In genomic region chr17:67974598-67975066, GRCh38 we compare ENCODE assay signal across 14 cellular contexts. TPM values are rescaled to one million over a fixed set of nuclear protein-coding genes. Genes with fewer than 3 reads are reported as not detected.
DNase-seq lines count a peak whose midpoint lies in the region; ATAC-seq and TF ChIP-seq lines count a peak whose summit lies in the region.
"Had no signal": no experiment of that assay in that cellular context is flagged by ENCODE, and none has a peak within 500 bp of the region (broad histone marks: within the 10 kb centered on the region; RNA-seq: fewer than 3 reads in every experiment).

No MANE protein-coding gene starts in this region.

- H3K9me3 ChIP-seq in H9 (ENCODE audit: control insufficient read depth, low read depth, low read length) (no peaks in the 10 kb centered on the region), iPS-15b (ENCODE audit: control insufficient read depth, insufficient read depth, low read length) (no peaks in the 10 kb centered on the region), neuronal stem cell (replicated peaks in 1 of 2; ENCODE audit: control insufficient read depth in 2 of 2, insufficient read depth in 1 of 2, low read depth in 1 of 2, low read length in 2 of 2) (no peaks in the 10 kb centered on the region), BE2C (no peaks in the 10 kb centered on the region)

- H3K36me3 Mint-ChIP-seq in H9 (ENCODE audit: insufficient read depth in 1 of 3, low read depth in 3 of 3): peaks cover 14 to 33% (median 30%) of the 10 kb centered on the region in 3 experiments

- H3K23ac ChIP-seq in H9 (ENCODE audit: insufficient read length, low read depth, low read length) (no peak overlapping the region), neuronal stem cell (ENCODE audit: low read depth, low read length, poor library complexity) (no peak overlapping the region)

- H3K27ac ChIP-seq in H9 (ENCODE audit: insufficient read length, low read depth, low read length) (peak overlapping the region; percentile 92), neuronal stem cell (replicated peaks; ENCODE audit: low read length) (no peak overlapping the region)

- DNase-seq in H9 (peak; percentile 99), astrocyte of the hippocampus (ENCODE audit: low read depth, low spot score) (peak; percentile 21), neuronal stem cell (ENCODE audit: low spot score) (peak; percentile 5), BE2C (no peak)
- DNase-seq in activated naive CD4-positive, alpha-beta T cell (lab: John Stamatoyannopoulos, UW): no peak
- DNase-seq: activated CD4-positive, CD25-positive, alpha-beta regulatory T cell treated with anti-CD3 and anti-CD28 coated beads, Interleukin-2, amount 50 U/mL, for 72 hours; DMS79; mammary epithelial cell; naive B cell; NCI-H526; stimulated activated naive CD4-positive, alpha-beta T cell had no signal

- H3K14ac ChIP-seq in H9 (ENCODE audit: insufficient read depth, low read length) (peak overlapping the region; percentile 62), neuronal stem cell (ENCODE audit: low read length) (no peak overlapping the region)

- no CpG with 5 or more reads among the region's 8 CpGs for WGBS in H9 (ENCODE audit: extremely low coverage, insufficient read length, low lambda C conversion rate)
- no CpG with 5 or more reads among the region's 8 CpGs for WGBS in neuronal stem cell (ENCODE audit: extremely low coverage in 2 of 2, insufficient read length in 2 of 2, insufficient replicate concordance in 1 of 2), 2 donors

- peak overlapping the region; percentile 79 to 89 for H3K4me3 Mint-ChIP-seq in H9
- H3K4me3 Mint-ChIP-seq: activated naive CD8-positive, alpha-beta T cell had no signal

- no peak overlapping the region for H3K56ac ChIP-seq in H9 (ENCODE audit: insufficient read length, low read depth, low read length)

- peaks cover 2% of the 10 kb centered on the region; the same call in 1 of the 2 replicates for H3K4me1 ChIP-seq in H9 (ENCODE audit: insufficient read depth, low read length)
- H3K4me1 ChIP-seq in iPS-15b (ENCODE audit: control insufficient read depth, insufficient read depth, low read length): peaks cover 17% of the 10 kb centered on the region
- peaks cover 3 to 5% of the 10 kb centered on the region in 2 donors for H3K4me1 ChIP-seq in neuronal stem cell (ENCODE audit: control insufficient read depth in 2 of 2, insufficient read depth in 1 of 2, low read depth in 1 of 2, low read length in 2 of 2)
- 0 out of 2 replicates have a peak, but pooled peaks cover 3% of the 10 kb centered on the region for H3K4me1 ChIP-seq in BE2C

- TF ChIP-seq CTCF in H9 (conservative IDR thresholded peaks at IDR 0.05) (peak; percentile 25; the same call in 1 of the 3 replicates), BE2C (IDR thresholded peaks at IDR 0.05; ENCODE audit: low read depth, low read length) (no peak)

- H4K5ac ChIP-seq in H9 (ENCODE audit: insufficient read length, low read depth, low read length): no peak overlapping the region

- peak overlapping the region; percentile 89 for H3K4me2 ChIP-seq in H9 (ENCODE audit: insufficient read depth, insufficient read length, low read length)
- H3K4me2 ChIP-seq in neuronal stem cell (ENCODE audit: insufficient read depth, low read length, poor library complexity, severe bottlenecking): no peak overlapping the region

- no peaks in the 10 kb centered on the region for H3K79me1 ChIP-seq in H9 (ENCODE audit: insufficient read depth, low read depth, low read length, poor library complexity, severe bottlenecking)
- H3K79me1 ChIP-seq in neuronal stem cell (ENCODE audit: low read depth, low read length): peaks cover 1% of the 10 kb centered on the region

- H3K9ac ChIP-seq in H9 (ENCODE audit: extremely low read depth, insufficient read length, low read length) (peak overlapping the region; percentile 76), iPS-15b (ENCODE audit: low read depth, low read length) (peak overlapping the region; percentile 90), neuronal stem cell (ENCODE audit: low read depth, low read length, poor library complexity) (no peak overlapping the region)

- H3K36me3 ChIP-seq in iPS-15b (ENCODE audit: control insufficient read depth, insufficient read depth, low read length) (peaks cover 3% of the 10 kb centered on the region), neuronal stem cell (replicated peaks in 1 of 2; ENCODE audit: control insufficient read depth in 2 of 2, insufficient read depth in 2 of 2, low read length in 2 of 2) (peaks cover 5 to 77% of the 10 kb centered on the region in 2 donors), BE2C (peaks cover 13% of the 10 kb centered on the region)

- H2BK15ac ChIP-seq in H9 (ENCODE audit: low read depth, low read length): no peak overlapping the region
- H2BK15ac ChIP-seq in neuronal stem cell (ENCODE audit: low read length): no peak overlapping the region

- H3K4me3 ChIP-seq in iPS-15b (ENCODE audit: low read depth, low read length) (peak overlapping the region; percentile 97), neuronal stem cell (ENCODE audit: low read length in 2 of 2) (no peak overlapping the region), BE2C (ENCODE audit: low read depth, low read length) (no peak overlapping the region)

- peaks cover 24 to 26% of the 10 kb centered on the region in 2 experiments for H3K4me1 Mint-ChIP-seq in H9
- H3K4me1 Mint-ChIP-seq: naive B cell had no signal

- H4K91ac ChIP-seq in H9 (ENCODE audit: insufficient read length, low read depth, low read length): no peak overlapping the region
- no peak overlapping the region for H4K91ac ChIP-seq in neuronal stem cell (ENCODE audit: low read depth, low read length, poor library complexity)

- no peak overlapping the region for H2AK5ac ChIP-seq in H9 (ENCODE audit: insufficient read length, low read length)
- no peak overlapping the region for H2AK5ac ChIP-seq in neuronal stem cell (ENCODE audit: low read depth, low read length)

- H3K18ac ChIP-seq in H9 (ENCODE audit: insufficient read length, low read depth, low read length) (peak overlapping the region; percentile 49), neuronal stem cell (ENCODE audit: low read length) (no peak overlapping the region)

- H3K4ac ChIP-seq in H9 (ENCODE audit: low read depth, low read length): no peak overlapping the region
- H3K4ac ChIP-seq in neuronal stem cell (ENCODE audit: low read length): no peak overlapping the region

- no peak overlapping the region for H3T11ph ChIP-seq in H9 (ENCODE audit: low read length)

- H3K27me3 Mint-ChIP-seq in H9 (ENCODE audit: low read depth): no peaks in the 10 kb centered on the region
- H3K27me3 Mint-ChIP-seq: activated naive CD8-positive, alpha-beta T cell; naive B cell had no signal

- H2BK12ac ChIP-seq in H9 (ENCODE audit: insufficient read length, low read depth, low read length) (no peak overlapping the region), neuronal stem cell (ENCODE audit: low read length) (no peak overlapping the region)

- no peaks in the 10 kb centered on the region for H4K20me1 ChIP-seq in H9 (ENCODE audit: control insufficient read depth, insufficient read depth, insufficient read length)

- H3K23me2 ChIP-seq in H9 (ENCODE audit: insufficient read length, low read depth, low read length, poor library complexity, severe bottlenecking): peaks cover 5% of the 10 kb centered on the region

- H3K27me3 ChIP-seq in H9 (ENCODE audit: insufficient read depth, low read length): no peaks in the 10 kb centered on the region
- H3K27me3 ChIP-seq in iPS-15b (ENCODE audit: control insufficient read depth, insufficient read depth, low read length): no peaks in the 10 kb centered on the region
- H3K27me3 ChIP-seq in neuronal stem cell (ENCODE audit: control insufficient read depth in 3 of 3, insufficient read depth in 3 of 3, low read depth in 1 of 3, low read length in 3 of 3): no peaks in the 10 kb centered on the region
- no peaks in the 10 kb centered on the region for H3K27me3 ChIP-seq in BE2C

- no peak overlapping the region for H2BK20ac ChIP-seq in H9 (ENCODE audit: low read depth, low read length, poor library complexity, severe bottlenecking)

- H3K9me3 Mint-ChIP-seq in H9: no peaks in the 10 kb centered on the region
- H3K9me3 Mint-ChIP-seq: naive B cell had no signal

- peak overlapping the region; percentile 96 to 100 (median 98) for H3K27ac Mint-ChIP-seq in H9
- H3K27ac Mint-ChIP-seq: activated naive CD8-positive, alpha-beta T cell had no signal

- ATAC-seq in GM18870 (IDR thresholded peaks at IDR 0.05; ENCODE audit: unreplicated experiment): no peak

- no peak overlapping the region for H2BK5ac ChIP-seq in H9 (ENCODE audit: insufficient read length, low read length)
- no peak overlapping the region for H2BK5ac ChIP-seq in neuronal stem cell (ENCODE audit: low read length)

- H2BK120ac ChIP-seq in H9 (ENCODE audit: low read depth, low read length, poor library complexity, severe bottlenecking) (no peak overlapping the region), neuronal stem cell (ENCODE audit: low read depth, low read length) (no peak overlapping the region)

- H2AFZ ChIP-seq in H9 (ENCODE audit: low read length) (no peak overlapping the region), neuronal stem cell (ENCODE audit: low read length) (no peak overlapping the region)

- peaks cover 2% of the 10 kb centered on the region; the same call in 1 of the 2 replicates for H3K79me2 ChIP-seq in H9 (ENCODE audit: insufficient read depth, low read length)

- no peak overlapping the region for H4K8ac ChIP-seq in H9 (replicated peaks; ENCODE audit: insufficient read length, low read depth, low read length)
- no peak overlapping the region for H4K8ac ChIP-seq in neuronal stem cell (ENCODE audit: low read depth, low read length)

RNA-seq across cellular contexts. Expression of gene C17orf58, which starts 21.6 kb away (rescaled TPM):
- 11.0 and 12.3 TPM in 2 replicates for total RNA-seq in H9 (2021)
- polyA plus RNA-seq in neuronal stem cell (2013, experiment 1 of 2): 24.2 TPM
- 24.1 TPM for polyA plus RNA-seq in neuronal stem cell (2013, experiment 2 of 2)
- 10.9 TPM for polyA plus RNA-seq in BE2C (2012; ENCODE audit: insufficient read depth, insufficient read length, low read depth)

Comparison
In these comparisons a context has a peak if more than half of its experiments do, and no peak if none do; other contexts are left out.
1. DNase-seq: peak in H9 (single experiment), astrocyte of the hippocampus (single experiment) and neuronal stem cell (single experiment); none in activated naive CD4-positive, alpha-beta T cell (0 of 4) and BE2C (single experiment).